ENCODE assay signal across 17 cellular contexts in genomic region chr18:11887305-11888262, GRCh38. TPM values are rescaled to one million over a fixed set of nuclear protein-coding genes. Genes with fewer than 3 reads are reported as not detected.
DNase-seq lines count a peak whose midpoint lies in the region; ATAC-seq and TF ChIP-seq lines count a peak whose summit lies in the region.
"Had no signal": no experiment of that assay in that cellular context is flagged by ENCODE, and none has a peak within 500 bp of the region (broad histone marks: within the 10 kb centered on the region; RNA-seq: fewer than 3 reads in every experiment).

No MANE protein-coding gene starts in this region.

- no peak overlapping the region for H3K4me3 ChIP-seq in colonic mucosa
- H3K4me3 ChIP-seq in neutrophil (ENCODE audit: low read depth in 1 of 2, low read length in 1 of 2) = no peak overlapping the region
- no peak overlapping the region for H3K4me3 ChIP-seq in left ventricle myocardium inferior
- no peak overlapping the region for H3K4me3 ChIP-seq in spleen
- H3K4me3 ChIP-seq: cardiac muscle cell, suprapubic skin had no signal

- H3K27me3 ChIP-seq in colonic mucosa (no peaks in the 10 kb centered on the region), neutrophil (no peaks in the 10 kb centered on the region), left ventricle myocardium inferior (ENCODE audit: low read depth) (no peaks in the 10 kb centered on the region), spleen (replicated peaks in 1 of 7) (no peaks in the 10 kb centered on the region)
- H3K27me3 ChIP-seq: cardiac muscle cell, suprapubic skin had no signal

- H3K36me3 ChIP-seq in colonic mucosa (peaks cover 3% of the 10 kb centered on the region), neutrophil (peaks cover 80% of the 10 kb centered on the region), left ventricle myocardium inferior (peaks cover 89% of the 10 kb centered on the region), spleen (peaks cover 0 to 90% (median 60%) of the 10 kb centered on the region in 6 donors)

- H3K9ac ChIP-seq in colonic mucosa (ENCODE audit: low read depth in 2 of 2, low read length in 2 of 2) = peak overlapping the region in 1 of 2 donors; percentile 22

- no peak for TF ChIP-seq POLR2A in spleen (IDR thresholded peaks at IDR 0.05)

- TF ChIP-seq CTCF in colonic mucosa (IDR thresholded peaks at IDR 0.05) (no peak), neutrophil (IDR thresholded peaks at IDR 0.05) (no peak), left ventricle myocardium inferior (IDR thresholded peaks at IDR 0.05; ENCODE audit: borderline replicate concordance) (no peak), spleen (IDR thresholded peaks at IDR 0.05 in 8 of 11, conservative IDR thresholded peaks at IDR 0.05 in 3 of 11) (no peak)

- no peak for ATAC-seq in HG03139 (IDR thresholded peaks at IDR 0.05; ENCODE audit: unreplicated experiment)
- ATAC-seq: activated CD8-positive, alpha-beta memory T cell treated with anti-CD3 and anti-CD28 coated beads, Interleukin-2, amount 10 ng/mL, durations not matched to agents 7 days and 5 days had no signal

- H3K27ac ChIP-seq in colonic mucosa (peak overlapping the region; percentile 35), neutrophil (peak overlapping the region; percentile 15), left ventricle myocardium inferior (replicated peaks) (no peak overlapping the region), spleen (no peak overlapping the region)
- H3K27ac ChIP-seq: cardiac muscle cell, suprapubic skin had no signal

- WGBS in spleen, 5 donors = 88 to 93% (median 91%) methylated on average over 10 of the region's 10 CpGs

- DNase-seq in Daoy (ENCODE audit: low read depth) (peak; percentile 21), NCI-H2196 treated with DMSO at 0.1 percent for 48 hours (lab: John Stamatoyannopoulos, UW; ENCODE audit: unreplicated experiment) (peak; percentile 17), colonic mucosa (peak; percentile 39), SW 1271 (lab: John Stamatoyannopoulos, UW) (no peak), left ventricle myocardium inferior (no peak), spleen (no peak)
- DNase-seq: activated B cell treated with CpG ODN at 0.5 μM for 24 hours; activated CD8-positive, alpha-beta memory T cell treated with anti-CD3 and anti-CD28 coated beads, Interleukin-2, amount 10 ng/mL, durations not matched to agents 7 days and 5 days; activated naive CD4-positive, alpha-beta T cell treated with anti-CD3 and anti-CD28 coated beads, Interleukin-2, amount 50 U/mL, for 16 hours; effector CD8-positive, alpha-beta T cell; NCI-H1694; NCI-H526 treated with DMSO at 0.1 percent for 48 hours; nephron progenitor cell had no signal

- no peaks in the 10 kb centered on the region for H3K9me3 ChIP-seq in colonic mucosa
- no peaks in the 10 kb centered on the region for H3K9me3 ChIP-seq in neutrophil
- H3K9me3 ChIP-seq in left ventricle myocardium inferior (replicated peaks) = no peaks in the 10 kb centered on the region
- no peaks in the 10 kb centered on the region for H3K9me3 ChIP-seq in spleen
- H3K9me3 ChIP-seq: suprapubic skin had no signal

- H3K4me1 ChIP-seq in colonic mucosa (no peaks in the 10 kb centered on the region), neutrophil (ENCODE audit: control insufficient read depth in 1 of 2, insufficient read depth in 1 of 2, low read depth in 1 of 2, low read length in 1 of 2) (peaks cover 30 to 33% of the 10 kb centered on the region in 2 experiments), left ventricle myocardium inferior (no peaks in the 10 kb centered on the region), spleen (peaks cover 0 to 43% (median 18%) of the 10 kb centered on the region in 6 donors)
- H3K4me1 ChIP-seq: suprapubic skin had no signal

- intact Hi-C loops in colonic mucosa (cut with DNase I) = no loop called here
- intact Hi-C loops in left ventricle myocardium inferior (cut with micrococcal nuclease) = no loop called here
- intact Hi-C loops in spleen (cut with DNase I; ENCODE audit: low total_unique reads) = no loop called here

RNA-seq across cellular contexts. Expression of gene MPPE1, which starts 20.5 kb away (rescaled TPM):
- 9.5 and 10.5 TPM in 2 replicates for total RNA-seq in Daoy (2014; rRNA removed; shearing (Covaris generic))
- 10 to 100 TPM; 36.8 to 47.9 TPM for total RNA-seq in colonic mucosa
- 35.2 TPM for total RNA-seq in left ventricle myocardium inferior
- total RNA-seq in spleen = 10 to 100 TPM; 44.9 to 89.9 (median 57.3) TPM
- 10 to 100 TPM; 29.7 to 46.6 (median 29.7) TPM for polyA plus RNA-seq in spleen

RNA-seq across cellular contexts. Expression of gene CHMP1B, which starts 36.4 kb away (rescaled TPM):
- 35.8 and 39.9 TPM in 2 replicates for total RNA-seq in Daoy (2014; rRNA removed; shearing (Covaris generic))
- total RNA-seq in colonic mucosa = 10 to 100 TPM; 42.3 to 80.1 TPM
- 30.4 TPM for total RNA-seq in left ventricle myocardium inferior
- total RNA-seq in spleen = 10 to 100 TPM; 34.2 to 58.0 (median 42.0) TPM
- 10 to 100 TPM; 33.1 to 37.8 (median 36.0) TPM for polyA plus RNA-seq in spleen

Comparison
In these comparisons a context has a peak if more than half of its experiments do, and no peak if none do; other contexts are left out.
1. DNase-seq: peak in Daoy (single experiment), NCI-H2196 treated with DMSO at 0.1 percent for 48 hours (single experiment) and colonic mucosa (single experiment); none in SW 1271 (0 of 2), left ventricle myocardium inferior (single experiment) and spleen (single experiment).
2. H3K27ac ChIP-seq: peak in colonic mucosa (single experiment) and neutrophil (single experiment); none in left ventricle myocardium inferior (single experiment) and spleen (0 of 8).